In genomic region chr9:88994820-88995180, GRCh38 we compare ENCODE assay signal across 13 cellular contexts. TPM values are rescaled to one million over a fixed set of nuclear protein-coding genes. Genes with fewer than 3 reads are reported as not detected.
DNase-seq lines count a peak whose midpoint lies in the region; ATAC-seq and TF ChIP-seq lines count a peak whose summit lies in the region.
"Had no signal": no experiment of that assay in that cellular context is flagged by ENCODE, and none has a peak within 500 bp of the region (broad histone marks: within the 10 kb centered on the region; RNA-seq: fewer than 3 reads in every experiment).

No MANE protein-coding gene starts in this region.

- no peak overlapping the region for H3K27ac ChIP-seq in breast epithelium

- no peaks in the 10 kb centered on the region for H3K9me3 ChIP-seq in breast epithelium

- H3K4me1 ChIP-seq in breast epithelium = peaks cover 0 to 3% of the 10 kb centered on the region in 2 donors

- no peak for TF ChIP-seq POLR2A in breast epithelium (IDR thresholded peaks at IDR 0.05)

- no peak for TF ChIP-seq CTCF in breast epithelium (IDR thresholded peaks at IDR 0.05)

- DNase-seq in EH (ENCODE audit: low read depth) = peak; percentile 82
- DNase-seq in amniotic epithelial cell (ENCODE audit: low read depth) = peak; percentile 42
- peak; percentile 73 for DNase-seq in fibroblast of peridontal ligament (ENCODE audit: extremely low read depth)
- DNase-seq in skeletal muscle cell (ENCODE audit: low read depth) = no peak
- no peak for DNase-seq in breast epithelium (ENCODE audit: low spot score in 2 of 2)
- DNase-seq in ureter (ENCODE audit: low spot score) = no peak
- DNase-seq in cerebellar nuclear complex (lab: John Stamatoyannopoulos, UW) = no peak
- DNase-seq: activated gamma-delta T cell treated with Interleukin-2 at 50 U/mL for 16 hours; central memory CD4-positive, alpha-beta T cell; mammary epithelial cell; nucleus accumbens had no signal

- intact Hi-C loops in breast epithelium (cut with DNase I; ENCODE audit: low total_unique reads) = no loop called here

- no peaks in the 10 kb centered on the region for H3K36me3 ChIP-seq in breast epithelium

- H3K4me3 ChIP-seq in skeletal muscle cell (ENCODE audit: low read depth, low read length) = peak overlapping the region; percentile 73
- H3K4me3 ChIP-seq in breast epithelium = peak overlapping the region in 1 of 3 donors; percentile 13

- H3K27me3 ChIP-seq in breast epithelium = no peaks in the 10 kb centered on the region

- no peak for ATAC-seq in HG03095 (IDR thresholded peaks at IDR 0.05; ENCODE audit: unreplicated experiment)
- ATAC-seq: HepG2 had no signal

RNA-seq across cellular contexts. Expression of gene S1PR3, which starts 3.5 kb away (rescaled TPM):
- total RNA-seq in breast epithelium (10 to 100 TPM; 16.6 to 27.7 (median 18.7) TPM), ureter (48.6 TPM)

Comparison
In these comparisons a context has a peak if more than half of its experiments do, and no peak if none do; other contexts are left out.
1. DNase-seq: peak in EH (single experiment), amniotic epithelial cell (single experiment) and fibroblast of peridontal ligament (single experiment); none in skeletal muscle cell (single experiment), breast epithelium (0 of 2), ureter (single experiment) and cerebellar nuclear complex (0 of 2).